ENCODE assay signal across 11 cellular contexts in the genomic region with DNA sequence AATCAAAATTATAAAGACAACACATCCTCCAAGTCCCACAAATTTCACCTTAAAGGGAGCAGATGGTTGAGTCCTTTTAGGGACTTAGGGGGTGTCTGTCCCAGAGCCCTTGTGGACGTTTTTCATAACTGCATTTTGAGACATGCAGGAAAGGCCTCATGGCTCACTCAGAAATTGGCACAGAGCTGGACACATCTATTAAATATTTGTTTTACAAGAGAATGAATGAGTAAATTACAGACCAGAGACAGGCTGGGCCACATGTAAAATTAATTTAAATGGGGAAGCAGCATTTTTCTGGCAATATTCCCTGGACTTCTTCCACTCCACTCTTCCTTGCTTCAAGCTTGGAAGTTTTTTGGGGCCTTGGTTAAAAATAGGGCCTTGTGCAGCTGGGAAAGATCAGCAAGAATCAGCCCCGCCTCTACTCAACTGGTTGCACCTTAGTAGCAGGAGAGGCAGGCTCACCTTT. TPM values are rescaled to one million over a fixed set of nuclear protein-coding genes. Genes with fewer than 3 reads are reported as not detected.
DNase-seq lines count a peak whose midpoint lies in the region; ATAC-seq, FAIRE-seq and TF ChIP-seq lines count a peak whose summit lies in the region.
"Had no signal": no experiment of that assay in that cellular context is flagged by ENCODE, and none has a peak within 500 bp of the region (broad histone marks: within the 10 kb centered on the region; RNA-seq: fewer than 3 reads in every experiment).

No MANE protein-coding gene starts in this region.

- no peak for DNase-seq in BE2C
- peak; percentile 79 for DNase-seq in LNCaP clone FGC (ENCODE audit: low read depth)
- DNase-seq in K562 (ENCODE audit: extremely low read depth in 1 of 4, low spot score in 3 of 4), result no peak
- DNase-seq in foreskin melanocyte, result no peak
- DNase-seq in AML-193 (lab: John Stamatoyannopoulos, UW), result no peak
- no peak for DNase-seq in natural killer cell treated with Interleukin-12 subunit alpha and Interleukin-12 subunit beta and Interleukin-15 and Interleukin-18, amount 100 ng/mL, for 72 hours (ENCODE audit: low spot score)
- DNase-seq: left colon; stimulated activated CD4-positive, alpha-beta T cell treated with anti-CD3 and anti-CD28 coated beads, Interleukin-12 subunit alpha, Interleukin-12 subunit beta, amount 100 ng/mL, for 4 hours had no signal

- TF ChIP-seq EP300 in K562 (IDR thresholded peaks at IDR 0.05; ENCODE audit: low read length), result no peak

- no peaks in the 10 kb centered on the region for H3K9me3 Mint-ChIP-seq in natural killer cell treated with Interleukin-12 subunit alpha and Interleukin-12 subunit beta and Interleukin-15 and Interleukin-18, amount 100 ng/mL, for 72 hours
- H3K9me3 Mint-ChIP-seq: dendritic cell treated with granulocyte-macrophage colony-stimulating factor and Interleukin-4, amounts not matched to agents 40 ng/mL and 50 ng/mL, for 4 days had no signal

- H3K27me3 ChIP-seq in BE2C (no peaks in the 10 kb centered on the region), K562 (ENCODE audit: control insufficient read depth in 2 of 2, insufficient read depth in 2 of 2, low read length in 2 of 2) (no peaks in the 10 kb centered on the region), muscle layer of colon (ENCODE audit: control insufficient read depth in 1 of 2, insufficient read depth in 2 of 2, low read length in 2 of 2) (no peaks in the 10 kb centered on the region)

- CTCF ChIA-PET in K562 (lab: Yijun Ruan, JAX; ENCODE audit: low intra/inter-chr PET ratio), result interaction anchor here (0.6 kb wide), 1 partner anchor 488 kb away, joined by 3 read pairs; no protein-coding TSS in a partner anchor

- no peak for TF ChIP-seq POLR2A in K562 (conservative IDR thresholded peaks at IDR 0.05)

- WGBS in K562 (ENCODE audit: insufficient coverage, low coverage, missing lambda C conversion rate), result 21% methylated on average over 2 of the region's 2 CpGs

- POLR2A ChIA-PET in K562 (lab: Yijun Ruan, JAX), result interaction anchor here (0.8 to 1.7 kb wide), 8 partner anchors 10 to 64 kb away, joined by 3 to 8 read pairs (median 4); a partner anchor contains a TSS

- ATAC-seq in K562 (peak; percentile 82), HG03439 (IDR thresholded peaks at IDR 0.05; ENCODE audit: unreplicated experiment) (no peak)
- ATAC-seq in natural killer cell treated with Interleukin-12 subunit alpha and Interleukin-12 subunit beta and Interleukin-15 and Interleukin-18, amount 100 ng/mL, for 72 hours, result no peak
- ATAC-seq: left colon had no signal

- intact Hi-C loops in K562 (cut with micrococcal nuclease), result no loop called here

- in situ Hi-C loops in K562 (cut with MboI), result no loop called here

- H3K4me3 ChIP-seq in BE2C (ENCODE audit: low read depth, low read length), result no peak overlapping the region
- H3K4me3 ChIP-seq in LNCaP clone FGC (ENCODE audit: low read depth, low read length), result no peak overlapping the region
- H3K4me3 ChIP-seq in K562, result no peak overlapping the region
- H3K4me3 ChIP-seq in muscle layer of colon (ENCODE audit: low read depth in 1 of 2, low read length in 2 of 2), result peak overlapping the region in 1 of 2 donors; percentile 2

- no peaks in the 10 kb centered on the region for H4K20me1 ChIP-seq in K562 (replicated peaks; ENCODE audit: control insufficient read depth, insufficient read depth, low read length)

- H3K36me3 Mint-ChIP-seq in natural killer cell treated with Interleukin-12 subunit alpha and Interleukin-12 subunit beta and Interleukin-15 and Interleukin-18, amount 100 ng/mL, for 72 hours, result no peaks in the 10 kb centered on the region

- H2AFZ ChIP-seq in K562 (ENCODE audit: low read depth, low read length), result no peak overlapping the region

- H3K4me1 ChIP-seq in BE2C (no peaks in the 10 kb centered on the region), K562 (replicated peaks in 1 of 2; ENCODE audit: control insufficient read depth in 2 of 2, insufficient read depth in 2 of 2, low read length in 2 of 2) (no peaks in the 10 kb centered on the region), muscle layer of colon (ENCODE audit: insufficient read depth, low read length) (peaks cover 24% of the 10 kb centered on the region)

- H3K27me3 Mint-ChIP-seq in natural killer cell treated with Interleukin-12 subunit alpha and Interleukin-12 subunit beta and Interleukin-15 and Interleukin-18, amount 100 ng/mL, for 72 hours, result peaks cover 4 to 6% of the 10 kb centered on the region in 2 donors
- H3K27me3 Mint-ChIP-seq: dendritic cell treated with granulocyte-macrophage colony-stimulating factor and Interleukin-4, amounts not matched to agents 40 ng/mL and 50 ng/mL, for 4 days had no signal

- H3K9me3 ChIP-seq in BE2C, result no peaks in the 10 kb centered on the region
- no peaks in the 10 kb centered on the region for H3K9me3 ChIP-seq in K562 (replicated peaks; ENCODE audit: control insufficient read depth, insufficient read depth, low read depth, low read length)
- H3K9me3 ChIP-seq in muscle layer of colon (ENCODE audit: low read length), result no peaks in the 10 kb centered on the region

- no peak for TF ChIP-seq RAD21 in K562 (CRISPR knock-in tag; conservative IDR thresholded peaks at IDR 0.05 in 1 of 2, IDR thresholded peaks at IDR 0.05 in 1 of 2)

- no peak overlapping the region for H3K4me2 ChIP-seq in K562 (ENCODE audit: insufficient read depth, low read length)

- FAIRE-seq in K562 (lab: Jason Lieb, UNC), result no peak

- H3K27ac ChIP-seq in K562 (ENCODE audit: extremely low read depth, low read depth, low read length) (no peak overlapping the region), muscle layer of colon (ENCODE audit: low read depth, low read length) (peak overlapping the region; percentile 31)

- peaks cover 97% of the 10 kb centered on the region for H3K36me3 ChIP-seq in BE2C
- H3K36me3 ChIP-seq in K562 (ENCODE audit: control insufficient read depth, insufficient read depth, low read length), result peaks cover 6% of the 10 kb centered on the region; the same call in 2 of the 3 replicates
- peaks cover 56% of the 10 kb centered on the region for H3K36me3 ChIP-seq in muscle layer of colon (ENCODE audit: insufficient read depth, low read length)

- H3K9ac ChIP-seq in K562 (ENCODE audit: insufficient read depth in 1 of 2, low read depth in 2 of 2, low read length in 2 of 2), result no peak overlapping the region; a peak in 1 of 4 replicates
- no peak overlapping the region for H3K9ac ChIP-seq in muscle layer of colon (ENCODE audit: low read length)

- H3K9me1 ChIP-seq in K562 (ENCODE audit: control insufficient read depth, insufficient read depth, low read length), result no peaks in the 10 kb centered on the region

- no TSS peak for BruUV-seq in K562 (replicated peaks; lab: Mats Ljungman, UMichigan)

- no peaks in the 10 kb centered on the region for H3K4me1 Mint-ChIP-seq in natural killer cell treated with Interleukin-12 subunit alpha and Interleukin-12 subunit beta and Interleukin-15 and Interleukin-18, amount 100 ng/mL, for 72 hours (ENCODE audit: low read depth in 2 of 2)

- H3K79me2 ChIP-seq in K562 (ENCODE audit: control insufficient read depth, insufficient read depth, low read length), result no peaks in the 10 kb centered on the region

- no peak overlapping the region for H3K27ac Mint-ChIP-seq in natural killer cell treated with Interleukin-12 subunit alpha and Interleukin-12 subunit beta and Interleukin-15 and Interleukin-18, amount 100 ng/mL, for 72 hours
- H3K27ac Mint-ChIP-seq: dendritic cell treated with granulocyte-macrophage colony-stimulating factor and Interleukin-4, amounts not matched to agents 40 ng/mL and 50 ng/mL, for 4 days had no signal

- TF ChIP-seq CTCF in BE2C (IDR thresholded peaks at IDR 0.05; ENCODE audit: low read depth, low read length), result peak; percentile 40
- peak; percentile 30; the same call in 1 of the 2 replicates for TF ChIP-seq CTCF in LNCaP clone FGC (IDR thresholded peaks at IDR 0.05; ENCODE audit: control insufficient read depth, extremely low read depth, insufficient read depth)
- TF ChIP-seq CTCF in K562 (IDR thresholded peaks at IDR 0.05 in 2 of 3, conservative IDR thresholded peaks at IDR 0.05 in 1 of 3; ENCODE audit: insufficient read depth in 2 of 3, low read depth in 1 of 3, low read length in 3 of 3), result peak; percentile 20 to 25 (median 25); a peak in 1 of 6 replicates

- no peak overlapping the region for H3K4me3 Mint-ChIP-seq in natural killer cell treated with Interleukin-12 subunit alpha and Interleukin-12 subunit beta and Interleukin-15 and Interleukin-18, amount 100 ng/mL, for 72 hours
- H3K4me3 Mint-ChIP-seq: dendritic cell treated with granulocyte-macrophage colony-stimulating factor and Interleukin-4, amounts not matched to agents 40 ng/mL and 50 ng/mL, for 4 days had no signal

TF ChIP-seq in K562, 482 proteins besides CTCF, POLR2A, EP300 and RAD21 (continues in another document):
- no peak for TF ChIP-seq DACH1 (IDR thresholded peaks at IDR 0.05; ENCODE audit: partially characterized antibody)

RNA-seq across cellular contexts. Expression of a gene that starts 20.0 kb away (rescaled TPM):
- 74.8 TPM for polyA plus RNA-seq in BE2C (2012; ENCODE audit: insufficient read depth, insufficient read length, low read depth)
- total RNA-seq in K562 (2011; cell fraction: chromatin; rRNA removed; ENCODE audit: low replicate concordance), result 65.8 and 106 TPM in 2 replicates
- total RNA-seq in K562 (2011; cell fraction: nucleolus; rRNA removed), result 51.9 and 59.0 TPM in 2 replicates
- 55.5 and 61.5 TPM in 2 replicates for total RNA-seq in K562 (2011; cell fraction: nucleoplasm; rRNA removed)
- total RNA-seq in K562 (2014; rRNA removed) (10.2 and 10.5 TPM in 2 replicates), K562 (2014; rRNA removed; fragmentation: Illumina TruSeq; extraction: Trizol) (9.8 and 14.5 TPM in 2 replicates), K562 (2015; rRNA removed; fragmentation: Illumina TruSeq; extraction: Trizol) (17.7 and 18.1 TPM in 2 replicates), K562 (2021) (16.6 and 17.3 TPM in 2 replicates)
- polyA plus RNA-seq in K562 (2011; rRNA removed) (12.3 and 21.6 TPM in 2 replicates), K562 (2014; fragmentation: Illumina TruSeq; extraction: Trizol) (13.7 and 14.3 TPM in 2 replicates), K562 (2014; fragmentation: Nextera tagmentation; extraction: Ambion mirVana) (10 to 100 TPM in 1 of 2 experiments, 1 to 10 TPM in 1; 6.0 to 11.7 TPM), K562 (2014; rRNA removed) (9.8 and 16.1 TPM in 2 replicates)
- polyA plus RNA-seq in K562 (2011; cell fraction: cytosol; rRNA removed), result 12.5 and 21.5 TPM in 2 replicates
- 58.9 and 88.5 TPM in 2 replicates for polyA plus RNA-seq in K562 (2011; cell fraction: nucleus; rRNA removed)
- polyA plus RNA-seq in K562 (2012), result 15.6 and 25.8 TPM in 2 replicates
- 30.3 and 34.1 TPM in 2 replicates for polyA minus RNA-seq in K562 (2011; rRNA and poly(A)+ RNA removed)
- polyA minus RNA-seq in K562 (2011; cell fraction: cytosol; rRNA and poly(A)+ RNA removed), result 18.7 and 26.3 TPM in 2 replicates
- 29.2 and 49.0 TPM in 2 replicates for polyA minus RNA-seq in K562 (2011; cell fraction: nucleus; rRNA and poly(A)+ RNA removed)
- not detected for total RNA-seq in natural killer cell treated with Interleukin-12 subunit alpha and Interleukin-12 subunit beta and Interleukin-15 and Interleukin-18, amount 100 ng/mL, for 72 hours

Comparison
In these comparisons a context has a peak if more than half of its experiments do, and no peak if none do; other contexts are left out.
1. RNA of a gene that starts 20.0 kb away (total RNA-seq): 9.8 to 106 TPM in K562; not detected in natural killer cell treated with Interleukin-12 subunit alpha and Interleukin-12 subunit beta and Interleukin-15 and Interleukin-18, amount 100 ng/mL, for 72 hours; every median in the first group is over 10 times any median in the second.
2. Peak in every context shown above with its lines, with median percentiles within 50 percentile points of each other: CTCF ChIP-seq.